8 cellular contexts compared by ENCODE assay signal in genomic region chr7:35624299-35625186, GRCh38.
DNase-seq lines count a peak whose midpoint lies in the region; ATAC-seq and TF ChIP-seq lines count a peak whose summit lies in the region.

No MANE protein-coding gene starts in this region.

- peak; percentile 49 for DNase-seq in COR-L47 (lab: John Stamatoyannopoulos, UW)
- DNase-seq in NCI-H748 treated with DMSO at 0.1 percent for 48 hours (lab: John Stamatoyannopoulos, UW) = peak; percentile 32
- DNase-seq in activated T-cell treated with anti-CD3 and anti-CD28 coated beads for 4 hours = peak; percentile 24
- DNase-seq in foreskin fibroblast = peak; percentile 12 to 67
- peak; percentile 13 for DNase-seq in occipital lobe (lab: John Stamatoyannopoulos, UW)
- no peak for DNase-seq in NCI-H774 (lab: John Stamatoyannopoulos, UW)

- H3K4me3 ChIP-seq in foreskin fibroblast (ENCODE audit: low read depth in 1 of 2, low read length in 2 of 2) = no peak overlapping the region

- ATAC-seq in GM19328 (IDR thresholded peaks at IDR 0.05; ENCODE audit: unreplicated experiment) = peak; percentile 74
- peak; percentile 90 for ATAC-seq in HG03378 (IDR thresholded peaks at IDR 0.05; ENCODE audit: unreplicated experiment)

- peak; percentile 86 for TF ChIP-seq CTCF in foreskin fibroblast (IDR thresholded peaks at IDR 0.05; ENCODE audit: low read depth, low read length)
